ENCODE assay signal across 8 cellular contexts in the genomic region with DNA sequence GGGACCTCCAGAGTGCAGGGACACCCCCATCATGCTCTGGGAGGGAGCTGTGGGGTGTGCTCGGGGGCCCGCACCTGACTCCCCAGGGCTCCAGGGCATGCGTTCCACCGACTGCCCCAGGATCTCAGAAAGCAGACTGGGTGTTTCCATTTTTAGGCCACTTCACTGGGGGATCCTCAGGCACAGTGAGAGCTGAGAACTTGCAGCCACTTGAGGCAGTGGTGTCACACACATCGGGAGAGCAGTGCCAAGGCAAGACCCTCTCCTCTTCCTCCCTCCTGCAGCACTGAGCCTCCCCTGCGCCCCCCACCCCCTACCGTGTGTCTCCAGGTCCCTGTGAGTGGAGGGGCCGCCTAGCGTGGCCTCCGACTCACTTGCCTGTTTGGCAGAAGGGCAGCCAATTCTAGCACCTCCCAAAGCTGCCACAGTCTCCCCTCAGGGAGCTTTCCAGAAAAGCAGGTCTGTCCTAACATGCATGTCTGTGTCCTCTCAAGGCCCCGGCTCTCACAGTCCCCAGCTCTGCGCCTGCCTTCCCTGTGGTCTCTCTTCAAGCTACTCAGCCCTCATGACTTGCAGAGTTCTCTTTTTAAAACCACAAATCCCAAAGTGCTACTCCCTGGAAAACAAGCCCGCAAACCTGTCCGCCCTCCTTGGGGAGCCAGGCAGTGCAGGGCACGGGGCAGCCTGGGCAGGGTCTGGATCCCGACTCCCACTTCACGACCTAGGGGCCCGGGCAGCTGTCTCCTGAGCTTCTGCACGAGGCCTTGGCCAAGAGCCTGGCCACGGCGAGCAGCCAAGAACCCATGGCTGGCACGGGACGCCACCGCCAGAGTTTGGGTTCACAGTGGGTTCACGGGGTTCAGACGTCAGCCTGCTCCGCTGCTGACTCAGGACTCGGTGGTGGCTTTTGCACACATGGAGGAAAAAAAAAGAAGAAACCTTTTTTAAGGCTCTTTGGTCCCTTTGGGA.
DNase-seq lines count a peak whose midpoint lies in the region; ATAC-seq and TF ChIP-seq lines count a peak whose summit lies in the region.

No MANE protein-coding gene starts in this region.

- peaks cover 78 to 95% (median 83%) of the 10 kb centered on the region in 3 donors for H3K4me1 Mint-ChIP-seq in CD8-positive, alpha-beta memory T cell
- H3K4me1 Mint-ChIP-seq in memory B cell (peaks cover 63% of the 10 kb centered on the region), immature natural killer cell (peaks cover 48 to 68% of the 10 kb centered on the region in 2 donors)

- peaks cover 0 to 2% of the 10 kb centered on the region in 2 donors for H3K27me3 Mint-ChIP-seq in CD8-positive, alpha-beta memory T cell
- H3K27me3 Mint-ChIP-seq in memory B cell (no peaks in the 10 kb centered on the region), immature natural killer cell (ENCODE audit: low read depth in 3 of 3) (peaks cover 3 to 7% (median 5%) of the 10 kb centered on the region in 3 donors)

- H3K36me3 Mint-ChIP-seq in CD8-positive, alpha-beta memory T cell: peaks cover 0 to 12% (median 7%) of the 10 kb centered on the region in 3 donors
- H3K36me3 Mint-ChIP-seq in memory B cell: peaks cover 4% of the 10 kb centered on the region
- H3K36me3 Mint-ChIP-seq in immature natural killer cell: peaks cover 4 to 21% (median 6%) of the 10 kb centered on the region in 3 donors

- peak overlapping the region; percentile 29 to 100 (median 70) for H3K27ac Mint-ChIP-seq in CD8-positive, alpha-beta memory T cell
- no peak overlapping the region for H3K27ac Mint-ChIP-seq in memory B cell
- no peak overlapping the region for H3K27ac Mint-ChIP-seq in immature natural killer cell

- H3K4me3 Mint-ChIP-seq in CD8-positive, alpha-beta memory T cell: peak overlapping the region in 2 of 7 donors; percentile 20 to 59
- H3K4me3 Mint-ChIP-seq in memory B cell: no peak overlapping the region
- no peak overlapping the region for H3K4me3 Mint-ChIP-seq in immature natural killer cell

- no peak for DNase-seq in CD8-positive, alpha-beta memory T cell
- DNase-seq in LNCaP clone FGC (ENCODE audit: low read depth) (no peak), memory B cell (ENCODE audit: low spot score in 2 of 2) (no peak), vagina (ENCODE audit: extremely low spot score in 2 of 2) (no peak), immature natural killer cell (no peak)
- no peak for DNase-seq in activated CD4-positive, alpha-beta T cell treated with anti-CD3 and anti-CD28 coated beads for 1 hour

- no peaks in the 10 kb centered on the region for H3K36me3 ChIP-seq in CD8-positive, alpha-beta memory T cell (ENCODE audit: insufficient read depth, low read length)
- H3K36me3 ChIP-seq in vagina: no peaks in the 10 kb centered on the region

- TF ChIP-seq POLR2A in vagina (IDR thresholded peaks at IDR 0.05): no peak

- H3K9me3 ChIP-seq in CD8-positive, alpha-beta memory T cell (ENCODE audit: low read length): no peaks in the 10 kb centered on the region
- H3K9me3 ChIP-seq in vagina: no peaks in the 10 kb centered on the region

- POLR2A ChIA-PET in CD8-positive, alpha-beta memory T cell (lab: Charles Lee): interaction anchor here (1.1 kb wide), 1 partner anchor 93 kb away, joined by 3 read pairs; no protein-coding TSS in a partner anchor

- H3K4me1 ChIP-seq in CD8-positive, alpha-beta memory T cell (ENCODE audit: insufficient read depth, low read length): peaks cover 63% of the 10 kb centered on the region
- peaks cover 99% of the 10 kb centered on the region for H3K4me1 ChIP-seq in vagina

- peak; percentile 39 for TF ChIP-seq CTCF in LNCaP clone FGC (IDR thresholded peaks at IDR 0.05; ENCODE audit: control insufficient read depth, extremely low read depth, insufficient read depth)
- no peak for TF ChIP-seq CTCF in vagina (IDR thresholded peaks at IDR 0.05)

- H3K4me3 ChIP-seq in CD8-positive, alpha-beta memory T cell (ENCODE audit: low read length): no peak overlapping the region
- H3K4me3 ChIP-seq in LNCaP clone FGC (ENCODE audit: low read depth, low read length): no peak overlapping the region
- H3K4me3 ChIP-seq in vagina: peak overlapping the region; percentile 9 to 21

- H3K27me3 ChIP-seq in CD8-positive, alpha-beta memory T cell (ENCODE audit: insufficient read depth, low read length, poor library complexity, severe bottlenecking): no peaks in the 10 kb centered on the region
- H3K27me3 ChIP-seq in vagina: no peaks in the 10 kb centered on the region

- no peaks in the 10 kb centered on the region for H3K9me3 Mint-ChIP-seq in CD8-positive, alpha-beta memory T cell
- no peaks in the 10 kb centered on the region for H3K9me3 Mint-ChIP-seq in memory B cell
- H3K9me3 Mint-ChIP-seq in immature natural killer cell: no peaks in the 10 kb centered on the region

- ATAC-seq in memory B cell (ENCODE audit: low read depth) (peak; percentile 34), HG03139 (IDR thresholded peaks at IDR 0.05; ENCODE audit: unreplicated experiment) (no peak)

- intact Hi-C loops in vagina (cut with DNase I): loop anchor here (10.0 kb wide), 1 partner anchor 92 kb away; the partner anchor contains the start of gene STK24

- CTCF ChIA-PET in CD8-positive, alpha-beta memory T cell (lab: Charles Lee): interaction anchor here (1.2 to 3.0 kb wide), 4 partner anchors 37 to 171 kb away, joined by 4 to 15 read pairs (median 8); no protein-coding TSS in a partner anchor

- no peak overlapping the region for H3K27ac ChIP-seq in CD8-positive, alpha-beta memory T cell (ENCODE audit: low read depth, low read length)
- peak overlapping the region; percentile 47 for H3K27ac ChIP-seq in cingulate gyrus (ENCODE audit: low read depth, low read length)
- peak overlapping the region; percentile 91 for H3K27ac ChIP-seq in vagina

Comparison
In these comparisons a context has a peak if more than half of its experiments do, and no peak if none do; other contexts are left out.
1. H3K4me3 ChIP-seq: peak in vagina (2 of 2); none in CD8-positive, alpha-beta memory T cell (single experiment) and LNCaP clone FGC (single experiment).
2. H3K27ac Mint-ChIP-seq: peak in CD8-positive, alpha-beta memory T cell (8 of 8); none in memory B cell (single experiment) and immature natural killer cell (0 of 6).